In genomic region chr12:1576410-1577240, GRCh38 we compare ENCODE assay signal across 11 cellular contexts. TPM values are rescaled to one million over a fixed set of nuclear protein-coding genes. Genes with fewer than 3 reads are reported as not detected.
DNase-seq lines count a peak whose midpoint lies in the region; ATAC-seq and TF ChIP-seq lines count a peak whose summit lies in the region.
"Had no signal": no experiment of that assay in that cellular context is flagged by ENCODE, and none has a peak within 500 bp of the region (broad histone marks: within the 10 kb centered on the region; RNA-seq: fewer than 3 reads in every experiment).

No MANE protein-coding gene starts in this region.

- H3K4me3 Mint-ChIP-seq in T-cell = no peak overlapping the region
- H3K4me3 Mint-ChIP-seq in stimulated activated effector memory CD8-positive, alpha-beta T cell treated with anti-CD3 and anti-CD28 coated beads, Interleukin-12 subunit alpha, Interleukin-12 subunit beta, amount 100 ng/mL, for 72 hours = no peak overlapping the region
- H3K4me3 Mint-ChIP-seq: activated naive CD8-positive, alpha-beta T cell treated with anti-CD3 and anti-CD28 coated beads, Interleukin-2, amount 10 ng/mL, durations not matched to agents 7 days and 5 days; CD8-positive, alpha-beta T cell had no signal

- CTCF ChIA-PET in T-cell (lab: Charles Lee) = interaction anchor here in 1 of 2 donors (0.5 to 2.5 kb wide), 3 partner anchors 458 to 624 kb away, joined by 3 to 12 read pairs (median 4); no protein-coding TSS in a partner anchor

- H3K4me1 Mint-ChIP-seq in T-cell = peaks cover 0 to 8% (median 2%) of the 10 kb centered on the region in 3 donors
- H3K4me1 Mint-ChIP-seq in stimulated activated effector memory CD8-positive, alpha-beta T cell treated with anti-CD3 and anti-CD28 coated beads, Interleukin-12 subunit alpha, Interleukin-12 subunit beta, amount 100 ng/mL, for 72 hours = peaks cover 14% of the 10 kb centered on the region

- POLR2A ChIA-PET in T-cell (lab: Charles Lee) = no interaction called here

- H3K79me2 ChIP-seq in osteoblast (ENCODE audit: insufficient read depth, low read length) = peaks cover 82% of the 10 kb centered on the region

- no peak for TF ChIP-seq POLR2A in Peyer's patch (IDR thresholded peaks at IDR 0.05)

- H3K36me3 ChIP-seq in Peyer's patch (no peaks in the 10 kb centered on the region), osteoblast (ENCODE audit: insufficient read depth, low read length) (peaks cover 2% of the 10 kb centered on the region)

- DNase-seq in AG09309 (ENCODE audit: low read depth) (peak; percentile 86), Peyer's patch (no peak), fibroblast of villous mesenchyme (ENCODE audit: low read depth) (peak; percentile 99), osteoblast (ENCODE audit: insufficient read length, low spot score, missing footprints) (peak; percentile 92), T-cell (no peak)
- no peak for DNase-seq in stimulated activated effector memory CD8-positive, alpha-beta T cell treated with anti-CD3 and anti-CD28 coated beads, Interleukin-12 subunit alpha, Interleukin-12 subunit beta, amount 100 ng/mL, for 72 hours (ENCODE audit: low spot score in 2 of 2)
- DNase-seq: activated naive CD8-positive, alpha-beta T cell treated with anti-CD3 and anti-CD28 coated beads, Interleukin-2, amount 10 ng/mL, durations not matched to agents 7 days and 5 days; CD8-positive, alpha-beta T cell; NCI-H1930 had no signal

- no peak for ATAC-seq in T-cell (replicated peaks in 1 of 4)
- no peak for ATAC-seq in GM18520 (IDR thresholded peaks at IDR 0.05; ENCODE audit: unreplicated experiment)
- ATAC-seq in stimulated activated effector memory CD8-positive, alpha-beta T cell treated with anti-CD3 and anti-CD28 coated beads, Interleukin-12 subunit alpha, Interleukin-12 subunit beta, amount 100 ng/mL, for 72 hours = no peak
- ATAC-seq in GM21367 (IDR thresholded peaks at IDR 0.05; ENCODE audit: unreplicated experiment) = no peak
- ATAC-seq: CD8-positive, alpha-beta T cell had no signal

- H2AFZ ChIP-seq in osteoblast (ENCODE audit: low read length) = no peak overlapping the region

- peaks cover 0 to 7% of the 10 kb centered on the region in 2 donors for H3K27me3 Mint-ChIP-seq in T-cell

- peak overlapping the region; percentile 75 for H3K4me2 ChIP-seq in osteoblast (ENCODE audit: insufficient read depth, low read length)

- H4K20me1 ChIP-seq in osteoblast (ENCODE audit: insufficient read depth, low read length) = peaks cover 59% of the 10 kb centered on the region

- no peaks in the 10 kb centered on the region for H3K9me3 Mint-ChIP-seq in T-cell
- no peaks in the 10 kb centered on the region for H3K9me3 Mint-ChIP-seq in stimulated activated effector memory CD8-positive, alpha-beta T cell treated with anti-CD3 and anti-CD28 coated beads, Interleukin-12 subunit alpha, Interleukin-12 subunit beta, amount 100 ng/mL, for 72 hours
- H3K9me3 Mint-ChIP-seq: activated naive CD8-positive, alpha-beta T cell treated with anti-CD3 and anti-CD28 coated beads, Interleukin-2, amount 10 ng/mL, durations not matched to agents 7 days and 5 days; CD8-positive, alpha-beta T cell had no signal

- H3K4me3 ChIP-seq in AG09309 (ENCODE audit: control insufficient read depth, low read depth, low read length) (no peak overlapping the region), Peyer's patch (peak overlapping the region in 1 of 4 donors; percentile 11), fibroblast of villous mesenchyme (ENCODE audit: low read depth, low read length) (peak overlapping the region; percentile 44), osteoblast (ENCODE audit: insufficient read depth, low read length) (peak overlapping the region; percentile 35)

- H3K27ac ChIP-seq in Peyer's patch (peak overlapping the region; percentile 27 to 63 (median 39)), osteoblast (ENCODE audit: low read depth, low read length) (peak overlapping the region; percentile 78)

- TF ChIP-seq CTCF in AG09309 (IDR thresholded peaks at IDR 0.05; ENCODE audit: control insufficient read depth, insufficient read depth, low read depth, low read length, missing control alignments) (no peak), Peyer's patch (IDR thresholded peaks at IDR 0.05) (no peak), fibroblast of villous mesenchyme (IDR thresholded peaks at IDR 0.05; ENCODE audit: insufficient read depth, low read depth, low read length) (peak; percentile 23), osteoblast (IDR thresholded peaks at IDR 0.05; ENCODE audit: extremely low read depth, low read depth, low read length) (no peak)

- H3K27me3 ChIP-seq in Peyer's patch (no peaks in the 10 kb centered on the region), osteoblast (ENCODE audit: insufficient read depth, low read length) (no peaks in the 10 kb centered on the region)

- H3K4me1 ChIP-seq in Peyer's patch (peaks cover 0 to 12% (median 0%) of the 10 kb centered on the region in 4 donors), osteoblast (ENCODE audit: insufficient read depth, low read length) (peaks cover 75% of the 10 kb centered on the region)

- H3K27ac Mint-ChIP-seq in T-cell = no peak overlapping the region
- no peak overlapping the region for H3K27ac Mint-ChIP-seq in stimulated activated effector memory CD8-positive, alpha-beta T cell treated with anti-CD3 and anti-CD28 coated beads, Interleukin-12 subunit alpha, Interleukin-12 subunit beta, amount 100 ng/mL, for 72 hours
- H3K27ac Mint-ChIP-seq: activated naive CD8-positive, alpha-beta T cell treated with anti-CD3 and anti-CD28 coated beads, Interleukin-2, amount 10 ng/mL, durations not matched to agents 7 days and 5 days; CD8-positive, alpha-beta T cell had no signal

- H3K9me3 ChIP-seq in Peyer's patch = no peaks in the 10 kb centered on the region
- no peaks in the 10 kb centered on the region for H3K9me3 ChIP-seq in osteoblast (ENCODE audit: low read depth, low read length)

- H3K36me3 Mint-ChIP-seq in T-cell = peaks cover 18% of the 10 kb centered on the region
- H3K36me3 Mint-ChIP-seq in stimulated activated effector memory CD8-positive, alpha-beta T cell treated with anti-CD3 and anti-CD28 coated beads, Interleukin-12 subunit alpha, Interleukin-12 subunit beta, amount 100 ng/mL, for 72 hours = no peaks in the 10 kb centered on the region
- H3K36me3 Mint-ChIP-seq: activated naive CD8-positive, alpha-beta T cell treated with anti-CD3 and anti-CD28 coated beads, Interleukin-2, amount 10 ng/mL, durations not matched to agents 7 days and 5 days had no signal

RNA-seq across cellular contexts. Expression of gene FBXL14, which starts 17.8 kb away (rescaled TPM):
- total RNA-seq in Peyer's patch (10 to 100 TPM in 3 of 4 donors, 1 to 10 TPM in 1; 6.3 to 20.4 (median 12.7) TPM), fibroblast of villous mesenchyme (7.4 and 9.5 TPM in 2 replicates), osteoblast (9.8 and 10.3 TPM in 2 replicates), T-cell (10 to 100 TPM; 27.3 to 48.7 (median 42.5) TPM)

RNA-seq across cellular contexts. Expression of gene WNT5B, which starts 52.4 kb away (rescaled TPM):
- 1 to 10 TPM in 1 of 4 donors, under 1 TPM in 2, not detected in 1; 0.53 to 9.1 (median 0.94) TPM for total RNA-seq in Peyer's patch
- total RNA-seq in fibroblast of villous mesenchyme = 78.2 and 98.2 TPM in 2 replicates
- total RNA-seq in osteoblast = 59.0 and 71.0 TPM in 2 replicates
- under 1 TPM in 1 of 5 donors, not detected in 4; 0.20 TPM for total RNA-seq in T-cell
- total RNA-seq: activated naive CD8-positive, alpha-beta T cell treated with anti-CD3 and anti-CD28 coated beads, Interleukin-2, amount 10 ng/mL, durations not matched to agents 7 days and 5 days; CD8-positive, alpha-beta T cell had no signal

Comparison
In these comparisons a context has a peak if more than half of its experiments do, and no peak if none do; other contexts are left out.
1. DNase-seq: peak in AG09309 (single experiment), fibroblast of villous mesenchyme (single experiment) and osteoblast (single experiment); none in Peyer's patch (0 of 3), T-cell (0 of 34) and stimulated activated effector memory CD8-positive, alpha-beta T cell treated with anti-CD3 and anti-CD28 coated beads, Interleukin-12 subunit alpha, Interleukin-12 subunit beta, amount 100 ng/mL, for 72 hours (0 of 2).